ENCODE assay signal across 1 cellular context in genomic region chr9:132241483-132241839, GRCh38.
A peak's percentile ranks its signal among the peaks of the same experiment; 100 is the strongest.
TF ChIP-seq lines count a peak whose summit lies in the region.

No MANE protein-coding gene starts in this region.

TF ChIP-seq in HEK293, 187 proteins besides CTCF, POLR2A, EP300 and RAD21 (continued from another document and continues in another):
- TF ChIP-seq PRDM4 (tag by site-specific recombination; IDR thresholded peaks at IDR 0.05) = peak; percentile 57; the same call in 1 of the 2 replicates
- TF ChIP-seq, protein P1, sequence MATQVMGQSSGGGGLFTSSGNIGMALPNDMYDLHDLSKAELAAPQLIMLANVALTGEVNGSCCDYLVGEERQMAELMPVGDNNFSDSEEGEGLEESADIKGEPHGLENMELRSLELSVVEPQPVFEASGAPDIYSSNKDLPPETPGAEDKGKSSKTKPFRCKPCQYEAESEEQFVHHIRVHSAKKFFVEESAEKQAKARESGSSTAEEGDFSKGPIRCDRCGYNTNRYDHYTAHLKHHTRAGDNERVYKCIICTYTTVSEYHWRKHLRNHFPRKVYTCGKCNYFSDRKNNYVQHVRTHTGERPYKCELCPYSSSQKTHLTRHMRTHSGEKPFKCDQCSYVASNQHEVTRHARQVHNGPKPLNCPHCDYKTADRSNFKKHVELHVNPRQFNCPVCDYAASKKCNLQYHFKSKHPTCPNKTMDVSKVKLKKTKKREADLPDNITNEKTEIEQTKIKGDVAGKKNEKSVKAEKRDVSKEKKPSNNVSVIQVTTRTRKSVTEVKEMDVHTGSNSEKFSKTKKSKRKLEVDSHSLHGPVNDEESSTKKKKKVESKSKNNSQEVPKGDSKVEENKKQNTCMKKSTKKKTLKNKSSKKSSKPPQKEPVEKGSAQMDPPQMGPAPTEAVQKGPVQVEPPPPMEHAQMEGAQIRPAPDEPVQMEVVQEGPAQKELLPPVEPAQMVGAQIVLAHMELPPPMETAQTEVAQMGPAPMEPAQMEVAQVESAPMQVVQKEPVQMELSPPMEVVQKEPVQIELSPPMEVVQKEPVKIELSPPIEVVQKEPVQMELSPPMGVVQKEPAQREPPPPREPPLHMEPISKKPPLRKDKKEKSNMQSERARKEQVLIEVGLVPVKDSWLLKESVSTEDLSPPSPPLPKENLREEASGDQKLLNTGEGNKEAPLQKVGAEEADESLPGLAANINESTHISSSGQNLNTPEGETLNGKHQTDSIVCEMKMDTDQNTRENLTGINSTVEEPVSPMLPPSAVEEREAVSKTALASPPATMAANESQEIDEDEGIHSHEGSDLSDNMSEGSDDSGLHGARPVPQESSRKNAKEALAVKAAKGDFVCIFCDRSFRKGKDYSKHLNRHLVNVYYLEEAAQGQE (tag by site-specific recombination; IDR thresholded peaks at IDR 0.05) = no peak
- TF ChIP-seq TCF7L2 (IDR thresholded peaks at IDR 0.05; ENCODE audit: borderline replicate concordance, low read depth, low read length) = no peak
- no peak for TF ChIP-seq ZNF174 (tag by site-specific recombination; IDR thresholded peaks at IDR 0.05)
- TF ChIP-seq ZNF169 (tag by site-specific recombination; IDR thresholded peaks at IDR 0.05) = no peak
- TF ChIP-seq, protein P2, sequence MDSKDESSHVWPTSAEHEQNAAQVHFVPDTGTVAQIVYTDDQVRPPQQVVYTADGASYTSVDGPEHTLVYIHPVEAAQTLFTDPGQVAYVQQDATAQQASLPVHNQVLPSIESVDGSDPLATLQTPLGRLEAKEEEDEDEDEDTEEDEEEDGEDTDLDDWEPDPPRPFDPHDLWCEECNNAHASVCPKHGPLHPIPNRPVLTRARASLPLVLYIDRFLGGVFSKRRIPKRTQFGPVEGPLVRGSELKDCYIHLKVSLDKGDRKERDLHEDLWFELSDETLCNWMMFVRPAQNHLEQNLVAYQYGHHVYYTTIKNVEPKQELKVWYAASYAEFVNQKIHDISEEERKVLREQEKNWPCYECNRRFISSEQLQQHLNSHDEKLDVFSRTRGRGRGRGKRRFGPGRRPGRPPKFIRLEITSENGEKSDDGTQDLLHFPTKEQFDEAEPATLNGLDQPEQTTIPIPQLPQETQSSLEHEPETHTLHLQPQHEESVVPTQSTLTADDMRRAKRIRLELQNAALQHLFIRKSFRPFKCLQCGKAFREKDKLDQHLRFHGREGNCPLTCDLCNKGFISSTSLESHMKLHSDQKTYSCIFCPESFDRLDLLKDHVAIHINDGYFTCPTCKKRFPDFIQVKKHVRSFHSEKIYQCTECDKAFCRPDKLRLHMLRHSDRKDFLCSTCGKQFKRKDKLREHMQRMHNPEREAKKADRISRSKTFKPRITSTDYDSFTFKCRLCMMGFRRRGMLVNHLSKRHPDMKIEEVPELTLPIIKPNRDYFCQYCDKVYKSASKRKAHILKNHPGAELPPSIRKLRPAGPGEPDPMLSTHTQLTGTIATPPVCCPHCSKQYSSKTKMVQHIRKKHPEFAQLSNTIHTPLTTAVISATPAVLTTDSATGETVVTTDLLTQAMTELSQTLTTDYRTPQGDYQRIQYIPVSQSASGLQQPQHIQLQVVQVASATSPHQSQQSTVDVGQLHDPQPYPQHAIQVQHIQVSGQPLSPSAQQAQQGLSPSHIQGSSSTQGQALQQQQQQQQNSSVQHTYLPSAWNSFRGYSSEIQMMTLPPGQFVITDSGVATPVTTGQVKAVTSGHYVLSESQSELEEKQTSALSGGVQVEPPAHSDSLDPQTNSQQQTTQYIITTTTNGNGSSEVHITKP (tag by site-specific recombination; IDR thresholded peaks at IDR 0.05) = peak; percentile 39; the same call in 1 of the 2 replicates
- TF ChIP-seq ZNF561 (tag by site-specific recombination; IDR thresholded peaks at IDR 0.05; ENCODE audit: borderline replicate concordance) = no peak
- no peak for TF ChIP-seq ZNF426 (tag by site-specific recombination; IDR thresholded peaks at IDR 0.05)
- TF ChIP-seq ZNF843 (tag by site-specific recombination; IDR thresholded peaks at IDR 0.05) = 0 out of 2 replicates have a peak, but pooled peaks have one; percentile 26
- TF ChIP-seq HOXC10 (CRISPR knock-in tag; IDR thresholded peaks at IDR 0.05) = no peak
- no peak for TF ChIP-seq ZNF133 (tag by site-specific recombination; IDR thresholded peaks at IDR 0.05)
- TF ChIP-seq TRIM28 (IDR thresholded peaks at IDR 0.05; ENCODE audit: borderline replicate concordance, low read length) = no peak
- peak; percentile 20; the same call in 1 of the 2 replicates for TF ChIP-seq ZNF394 (tag by site-specific recombination; IDR thresholded peaks at IDR 0.05; ENCODE audit: borderline replicate concordance)
- peak; percentile 60; the same call in 1 of the 2 replicates for TF ChIP-seq ZFHX2 (tag by site-specific recombination; conservative IDR thresholded peaks at IDR 0.05)
- no peak for TF ChIP-seq KLF10 (tag by site-specific recombination; IDR thresholded peaks at IDR 0.05)
- TF ChIP-seq ZNF391 (tag by site-specific recombination; IDR thresholded peaks at IDR 0.05; ENCODE audit: borderline replicate concordance, low read depth) = no peak
- no peak for TF ChIP-seq ZNF239 (tag by site-specific recombination; IDR thresholded peaks at IDR 0.05)
- no peak for TF ChIP-seq ZNF488 (tag by site-specific recombination; IDR thresholded peaks at IDR 0.05)
- TF ChIP-seq ZNF366 (tag by site-specific recombination; conservative IDR thresholded peaks at IDR 0.05) = peak; percentile 70
- no peak for TF ChIP-seq IKZF3 (tag by site-specific recombination; IDR thresholded peaks at IDR 0.05)
- TF ChIP-seq ZFP69B (tag by site-specific recombination; IDR thresholded peaks at IDR 0.05) = no peak
- peak; percentile 98 for TF ChIP-seq ZNF341 (tag by site-specific recombination; IDR thresholded peaks at IDR 0.05; ENCODE audit: low read depth)
- TF ChIP-seq FEZF1 (tag by site-specific recombination; IDR thresholded peaks at IDR 0.05) = no peak
- peak; percentile 84 for TF ChIP-seq ZNF777 (tag by site-specific recombination; IDR thresholded peaks at IDR 0.05; ENCODE audit: borderline replicate concordance)
- TF ChIP-seq ZSCAN18 (tag by site-specific recombination; IDR thresholded peaks at IDR 0.05) = no peak
- peak; percentile 56; the same call in 1 of the 2 replicates for TF ChIP-seq ZBTB48 (tag by site-specific recombination; IDR thresholded peaks at IDR 0.05)
- TF ChIP-seq, protein P3, sequence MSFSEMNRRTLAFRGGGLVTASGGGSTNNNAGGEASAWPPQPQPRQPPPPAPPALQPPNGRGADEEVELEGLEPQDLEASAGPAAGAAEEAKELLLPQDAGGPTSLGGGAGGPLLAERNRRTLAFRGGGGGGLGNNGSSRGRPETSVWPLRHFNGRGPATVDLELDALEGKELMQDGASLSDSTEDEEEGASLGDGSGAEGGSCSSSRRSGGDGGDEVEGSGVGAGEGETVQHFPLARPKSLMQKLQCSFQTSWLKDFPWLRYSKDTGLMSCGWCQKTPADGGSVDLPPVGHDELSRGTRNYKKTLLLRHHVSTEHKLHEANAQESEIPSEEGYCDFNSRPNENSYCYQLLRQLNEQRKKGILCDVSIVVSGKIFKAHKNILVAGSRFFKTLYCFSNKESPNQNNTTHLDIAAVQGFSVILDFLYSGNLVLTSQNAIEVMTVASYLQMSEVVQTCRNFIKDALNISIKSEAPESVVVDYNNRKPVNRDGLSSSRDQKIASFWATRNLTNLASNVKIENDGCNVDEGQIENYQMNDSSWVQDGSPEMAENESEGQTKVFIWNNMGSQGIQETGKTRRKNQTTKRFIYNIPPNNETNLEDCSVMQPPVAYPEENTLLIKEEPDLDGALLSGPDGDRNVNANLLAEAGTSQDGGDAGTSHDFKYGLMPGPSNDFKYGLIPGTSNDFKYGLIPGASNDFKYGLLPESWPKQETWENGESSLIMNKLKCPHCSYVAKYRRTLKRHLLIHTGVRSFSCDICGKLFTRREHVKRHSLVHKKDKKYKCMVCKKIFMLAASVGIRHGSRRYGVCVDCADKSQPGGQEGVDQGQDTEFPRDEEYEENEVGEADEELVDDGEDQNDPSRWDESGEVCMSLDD (tag by site-specific recombination; IDR thresholded peaks at IDR 0.05) = 0 out of 2 replicates have a peak, but pooled peaks have one; percentile 77
- TF ChIP-seq ZNF560 (tag by site-specific recombination; IDR thresholded peaks at IDR 0.05; ENCODE audit: borderline replicate concordance) = no peak
- TF ChIP-seq ZNF544 (tag by site-specific recombination; IDR thresholded peaks at IDR 0.05) = no peak
- peak; percentile 96 for TF ChIP-seq ZNF335 (tag by site-specific recombination; conservative IDR thresholded peaks at IDR 0.05)
- peak; percentile 28; the same call in 1 of the 2 replicates for TF ChIP-seq ZNF768 (tag by site-specific recombination; IDR thresholded peaks at IDR 0.05)
- TF ChIP-seq, protein P4, sequence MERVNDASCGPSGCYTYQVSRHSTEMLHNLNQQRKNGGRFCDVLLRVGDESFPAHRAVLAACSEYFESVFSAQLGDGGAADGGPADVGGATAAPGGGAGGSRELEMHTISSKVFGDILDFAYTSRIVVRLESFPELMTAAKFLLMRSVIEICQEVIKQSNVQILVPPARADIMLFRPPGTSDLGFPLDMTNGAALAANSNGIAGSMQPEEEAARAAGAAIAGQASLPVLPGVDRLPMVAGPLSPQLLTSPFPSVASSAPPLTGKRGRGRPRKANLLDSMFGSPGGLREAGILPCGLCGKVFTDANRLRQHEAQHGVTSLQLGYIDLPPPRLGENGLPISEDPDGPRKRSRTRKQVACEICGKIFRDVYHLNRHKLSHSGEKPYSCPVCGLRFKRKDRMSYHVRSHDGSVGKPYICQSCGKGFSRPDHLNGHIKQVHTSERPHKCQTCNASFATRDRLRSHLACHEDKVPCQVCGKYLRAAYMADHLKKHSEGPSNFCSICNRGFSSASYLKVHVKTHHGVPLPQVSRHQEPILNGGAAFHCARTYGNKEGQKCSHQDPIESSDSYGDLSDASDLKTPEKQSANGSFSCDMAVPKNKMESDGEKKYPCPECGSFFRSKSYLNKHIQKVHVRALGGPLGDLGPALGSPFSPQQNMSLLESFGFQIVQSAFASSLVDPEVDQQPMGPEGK (tag by site-specific recombination; IDR thresholded peaks at IDR 0.05) = peak; percentile 78
- no peak for TF ChIP-seq ZNF549 (tag by site-specific recombination; IDR thresholded peaks at IDR 0.05)
- no peak for TF ChIP-seq ZNF558 (tag by site-specific recombination; IDR thresholded peaks at IDR 0.05)
- peak; percentile 74; the same call in 1 of the 2 replicates for TF ChIP-seq KLF17 (tag by site-specific recombination; IDR thresholded peaks at IDR 0.05)
- TF ChIP-seq ZNF175 (tag by site-specific recombination; IDR thresholded peaks at IDR 0.05) = no peak
- TF ChIP-seq GLIS1 (tag by site-specific recombination; IDR thresholded peaks at IDR 0.05) = peak; percentile 77
- no peak for TF ChIP-seq ZNF555 (tag by site-specific recombination; conservative IDR thresholded peaks at IDR 0.05)
- 0 out of 2 replicates have a peak, but pooled peaks have one; percentile 24 for TF ChIP-seq KLF7 (tag by site-specific recombination; IDR thresholded peaks at IDR 0.05; ENCODE audit: borderline replicate concordance)
- no peak for TF ChIP-seq ZNF146 (tag by site-specific recombination; IDR thresholded peaks at IDR 0.05)
- no peak for TF ChIP-seq WT1 (tag by site-specific recombination; IDR thresholded peaks at IDR 0.05)
- TF ChIP-seq ZNF18 (tag by site-specific recombination; IDR thresholded peaks at IDR 0.05) = 0 out of 2 replicates have a peak, but pooled peaks have one; percentile 51
- peak; percentile 40; the same call in 1 of the 2 replicates for TF ChIP-seq EGR2 (tag by site-specific recombination; IDR thresholded peaks at IDR 0.05; ENCODE audit: low read depth)
